In the genomic region with DNA sequence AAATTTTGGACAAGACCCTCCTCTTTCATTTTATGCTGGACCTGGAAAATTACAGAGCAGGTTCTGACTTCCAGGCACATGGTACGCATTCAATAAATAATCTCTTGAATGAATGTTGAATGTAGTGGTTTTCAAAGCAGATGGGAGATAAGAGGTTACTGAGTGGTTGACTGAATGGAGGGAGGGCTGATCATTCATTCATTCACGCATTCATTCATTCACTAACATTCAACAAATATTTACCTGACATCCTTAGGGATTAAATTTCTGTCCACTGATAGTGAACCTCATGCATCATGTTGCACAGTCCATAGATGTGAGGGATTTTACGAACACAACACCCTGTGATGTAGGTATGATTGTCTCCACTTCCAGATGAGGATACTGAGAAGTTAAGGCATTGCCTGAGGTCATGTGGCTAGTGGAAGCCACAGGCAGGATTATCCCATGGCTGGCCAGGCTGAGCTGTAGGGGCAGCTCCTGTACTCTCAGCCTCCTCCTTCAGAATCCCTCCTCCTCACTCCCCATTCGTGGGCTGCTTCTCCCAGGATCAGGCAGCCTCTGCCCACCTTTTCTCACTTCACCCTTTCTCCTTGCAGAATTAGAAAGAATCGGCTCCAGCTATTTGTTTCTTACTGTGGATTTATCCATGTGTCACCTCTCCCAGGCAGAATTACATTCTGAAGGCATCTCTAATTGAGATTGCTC, we compare ENCODE assay signal across 15 cellular contexts. TPM values are rescaled to one million over a fixed set of nuclear protein-coding genes. Genes with fewer than 3 reads are reported as not detected.
A peak's percentile ranks its signal among the peaks of the same experiment; 100 is the strongest.
DNase-seq lines count a peak whose midpoint lies in the region; ATAC-seq and TF ChIP-seq lines count a peak whose summit lies in the region.
"Had no signal": no experiment of that assay in that cellular context is flagged by ENCODE, and none has a peak within 500 bp of the region (broad histone marks: within the 10 kb centered on the region; RNA-seq: fewer than 3 reads in every experiment).

No MANE protein-coding gene starts in this region.

- intact Hi-C loops in dendritic cell treated with granulocyte-macrophage colony-stimulating factor and Interleukin-4, amounts not matched to agents 40 ng/mL and 50 ng/mL, for 4 days (cut with micrococcal nuclease), result no loop called here

- peak; percentile 28 for DNase-seq in activated CD8-positive, alpha-beta memory T cell treated with anti-CD3 and anti-CD28 coated beads for 24 hours
- no peak for DNase-seq in activated CD8-positive, alpha-beta memory T cell treated with anti-CD3 and anti-CD28 coated beads, Interleukin-2, amount 10 ng/mL, durations not matched to agents 7 days and 5 days
- DNase-seq in HFFc6 (no peak), osteocyte (ENCODE audit: extremely low spot score, unreplicated experiment) (peak; percentile 57), T1000 (lab: John Stamatoyannopoulos, UW) (no peak), NCI-H1930 (lab: John Stamatoyannopoulos, UW) (no peak), glomerular visceral epithelial cell (ENCODE audit: extremely low spot score) (no peak)
- DNase-seq: NCI-H1417 treated with DMSO at 0.1 percent for 48 hours, NCI-H187 treated with DMSO at 0.1 percent for 48 hours, NCI-H226, NCI-H526, PC-9 had no signal

- no peaks in the 10 kb centered on the region for H3K27me3 Mint-ChIP-seq in activated CD8-positive, alpha-beta memory T cell treated with anti-CD3 and anti-CD28 coated beads, Interleukin-2, amount 10 ng/mL, durations not matched to agents 7 days and 5 days
- peaks cover 2% of the 10 kb centered on the region; the same call in 1 of the 2 replicates for H3K27me3 Mint-ChIP-seq in HFFc6 (ENCODE audit: insufficient read depth)
- H3K27me3 Mint-ChIP-seq in dendritic cell treated with granulocyte-macrophage colony-stimulating factor and Interleukin-4, amounts not matched to agents 40 ng/mL and 50 ng/mL, for 4 days, result peaks cover 2% of the 10 kb centered on the region
- H3K27me3 Mint-ChIP-seq in osteocyte (ENCODE audit: unreplicated experiment), result no peaks in the 10 kb centered on the region

- H3K9me3 Mint-ChIP-seq in activated CD8-positive, alpha-beta memory T cell treated with anti-CD3 and anti-CD28 coated beads, Interleukin-2, amount 10 ng/mL, durations not matched to agents 7 days and 5 days (ENCODE audit: low read depth), result peaks cover 8% of the 10 kb centered on the region
- H3K9me3 Mint-ChIP-seq in HFFc6, result peaks cover 11% of the 10 kb centered on the region
- H3K9me3 Mint-ChIP-seq in dendritic cell treated with granulocyte-macrophage colony-stimulating factor and Interleukin-4, amounts not matched to agents 40 ng/mL and 50 ng/mL, for 4 days, result peaks cover 14% of the 10 kb centered on the region
- H3K9me3 Mint-ChIP-seq in osteocyte (ENCODE audit: unreplicated experiment), result peaks cover 8% of the 10 kb centered on the region

- H3K27ac Mint-ChIP-seq in activated CD8-positive, alpha-beta memory T cell treated with anti-CD3 and anti-CD28 coated beads, Interleukin-2, amount 10 ng/mL, durations not matched to agents 7 days and 5 days, result no peak overlapping the region
- H3K27ac Mint-ChIP-seq in HFFc6 (no peak overlapping the region; the same call in 1 of the 2 replicates), osteocyte (ENCODE audit: unreplicated experiment) (no peak overlapping the region)
- peak overlapping the region; percentile 20 for H3K27ac Mint-ChIP-seq in dendritic cell treated with granulocyte-macrophage colony-stimulating factor and Interleukin-4, amounts not matched to agents 40 ng/mL and 50 ng/mL, for 4 days

- H3K36me3 Mint-ChIP-seq in activated CD8-positive, alpha-beta memory T cell treated with anti-CD3 and anti-CD28 coated beads, Interleukin-2, amount 10 ng/mL, durations not matched to agents 7 days and 5 days, result peaks cover 66% of the 10 kb centered on the region
- H3K36me3 Mint-ChIP-seq in HFFc6 (ENCODE audit: low read depth), result peaks cover 18% of the 10 kb centered on the region
- H3K36me3 Mint-ChIP-seq in dendritic cell treated with granulocyte-macrophage colony-stimulating factor and Interleukin-4, amounts not matched to agents 40 ng/mL and 50 ng/mL, for 4 days (ENCODE audit: low read depth), result no peaks in the 10 kb centered on the region
- H3K36me3 Mint-ChIP-seq in osteocyte (ENCODE audit: unreplicated experiment), result peaks cover 4% of the 10 kb centered on the region

- no peak overlapping the region for H3K4me3 Mint-ChIP-seq in activated CD8-positive, alpha-beta memory T cell treated with anti-CD3 and anti-CD28 coated beads, Interleukin-2, amount 10 ng/mL, durations not matched to agents 7 days and 5 days
- 0 out of 2 replicates have a peak overlapping the region, but pooled peaks have one; percentile 5 for H3K4me3 Mint-ChIP-seq in HFFc6
- no peak overlapping the region for H3K4me3 Mint-ChIP-seq in dendritic cell treated with granulocyte-macrophage colony-stimulating factor and Interleukin-4, amounts not matched to agents 40 ng/mL and 50 ng/mL, for 4 days
- H3K4me3 Mint-ChIP-seq in osteocyte (ENCODE audit: unreplicated experiment), result no peak overlapping the region
- H3K4me3 Mint-ChIP-seq: CD8-positive, alpha-beta T cell had no signal

- ATAC-seq in activated CD8-positive, alpha-beta memory T cell treated with anti-CD3 and anti-CD28 coated beads, Interleukin-2, amount 10 ng/mL, durations not matched to agents 7 days and 5 days, result no peak
- ATAC-seq: CD8-positive, alpha-beta T cell; HepG2 had no signal

- CTCF ChIA-PET in activated CD8-positive, alpha-beta memory T cell treated with anti-CD3 and anti-CD28 coated beads, Interleukin-2, amount 10 ng/mL, durations not matched to agents 7 days and 5 days (lab: Charles Lee), result interaction anchor here (0.6 kb wide), 1 partner anchor 25 kb away, joined by 3 read pairs; no protein-coding TSS in a partner anchor

- TF ChIP-seq CTCF in HFFc6 (IDR thresholded peaks at IDR 0.05) (no peak), osteocyte (IDR thresholded peaks at IDR 0.05) (no peak)

- H3K4me1 Mint-ChIP-seq in activated CD8-positive, alpha-beta memory T cell treated with anti-CD3 and anti-CD28 coated beads, Interleukin-2, amount 10 ng/mL, durations not matched to agents 7 days and 5 days, result peaks cover 15% of the 10 kb centered on the region
- H3K4me1 Mint-ChIP-seq in HFFc6 (ENCODE audit: low read depth), result peaks cover 50% of the 10 kb centered on the region
- H3K4me1 Mint-ChIP-seq in dendritic cell treated with granulocyte-macrophage colony-stimulating factor and Interleukin-4, amounts not matched to agents 40 ng/mL and 50 ng/mL, for 4 days (ENCODE audit: low read depth), result peaks cover 33% of the 10 kb centered on the region
- H3K4me1 Mint-ChIP-seq in osteocyte (ENCODE audit: unreplicated experiment), result peaks cover 25% of the 10 kb centered on the region

RNA-seq across cellular contexts. Expression of a gene that starts 48.4 kb away (rescaled TPM):
- total RNA-seq in activated CD8-positive, alpha-beta memory T cell treated with anti-CD3 and anti-CD28 coated beads, Interleukin-2, amount 10 ng/mL, durations not matched to agents 7 days and 5 days, result 100 to 1,000 TPM; 186 to 205 TPM
- 100 to 1,000 TPM; 175 to 206 (median 192) TPM for total RNA-seq in HFFc6 (2021; fragmentation: NEBNext Ultra II Directional; extraction: Animal tissue kit (Norgen Biotek cat#: 25700))
- 150 and 152 TPM in 2 replicates for total RNA-seq in osteocyte

Comparison
In these comparisons a context has a peak if more than half of its experiments do, and no peak if none do; other contexts are left out.
1. DNase-seq: peak in activated CD8-positive, alpha-beta memory T cell treated with anti-CD3 and anti-CD28 coated beads for 24 hours (single experiment) and osteocyte (single experiment); none in activated CD8-positive, alpha-beta memory T cell treated with anti-CD3 and anti-CD28 coated beads, Interleukin-2, amount 10 ng/mL, durations not matched to agents 7 days and 5 days (single experiment), HFFc6 (single experiment), T1000 (single experiment), NCI-H1930 (0 of 2) and glomerular visceral epithelial cell (single experiment).